1 cellular context compared by ENCODE assay signal in genomic region chr1:104018922-104019674, GRCh38.
TF ChIP-seq lines count a peak whose summit lies in the region.

No MANE protein-coding gene starts in this region.

TF ChIP-seq in GM23338, 12 proteins besides CTCF, POLR2A, EP300 and RAD21:
- no peak for TF ChIP-seq ZNF462 (CRISPR knock-in tag; IDR thresholded peaks at IDR 0.05)
